Comparison of ENCODE assay signal across 8 cellular contexts in genomic region chr14:74019743-74020142, GRCh38. TPM values are rescaled to one million over a fixed set of nuclear protein-coding genes. Genes with fewer than 3 reads are reported as not detected.
DNase-seq lines count a peak whose midpoint lies in the region; ATAC-seq, FAIRE-seq and TF ChIP-seq lines count a peak whose summit lies in the region.

No MANE protein-coding gene starts in this region.

- H2AFZ ChIP-seq in OCI-LY1 (ENCODE audit: low read length) (peak overlapping the region; percentile 17; the same call in 1 of the 2 replicates), H1 (ENCODE audit: low read length) (peak overlapping the region; percentile 94; the same call in 1 of the 2 replicates)

- H4K5ac ChIP-seq in H1 (ENCODE audit: insufficient read length, low read depth, low read length) = no peak overlapping the region

- H3K9me3 Mint-ChIP-seq in CD4-positive, alpha-beta memory T cell = no peaks in the 10 kb centered on the region
- H3K9me3 Mint-ChIP-seq in naive thymus-derived CD4-positive, alpha-beta T cell = no peaks in the 10 kb centered on the region

- 73% methylated on average over 3 of the region's 3 CpGs; no CpG with 5 or more reads in 1 of the 2 experiments for WGBS in H1 (ENCODE audit: extremely low coverage in 1 of 2, insufficient coverage in 1 of 2, insufficient read length in 1 of 2, insufficient replicate concordance in 2 of 2, low coverage in 1 of 2, low lambda C conversion rate in 2 of 2, missing lambda C conversion rate in 1 of 2), 2 experiments

- no peaks in the 10 kb centered on the region for H3K9me2 ChIP-seq in OCI-LY1 (ENCODE audit: low read depth, low read length)

- in situ Hi-C loops in KBM-7 (cut with MboI; ENCODE audit: low pct_unique_long_range_greater_than_20kb, low sequenced_read_pairs) (no loop called here), GM13976 (cut with MboI; ENCODE audit: low sequenced_read_pairs, unreplicated experiment) (no loop called here)

- peaks cover 8% of the 10 kb centered on the region; the same call in 1 of the 2 replicates for H3K23me2 ChIP-seq in H1 (ENCODE audit: low read depth, low read length)

- no peak for TF ChIP-seq POLR2A in H1 (IDR thresholded peaks at IDR 0.05; ENCODE audit: control extremely low read depth in 1 of 2, low read depth in 2 of 2, low read length in 2 of 2)

- H3K4me2 ChIP-seq in OCI-LY1 (ENCODE audit: low read length) = peak overlapping the region; percentile 67
- peak overlapping the region; percentile 82 to 84 for H3K4me2 ChIP-seq in H1 (ENCODE audit: insufficient read depth in 1 of 2, low read depth in 2 of 2, low read length in 2 of 2)

- TF ChIP-seq CTCF in OCI-LY1 (IDR thresholded peaks at IDR 0.05; ENCODE audit: low read length) (no peak), H1 (IDR thresholded peaks at IDR 0.05; ENCODE audit: control extremely low read depth in 1 of 3, insufficient read depth in 1 of 3, low read depth in 1 of 3, low read length in 3 of 3) (no peak), GM13976 (IDR thresholded peaks at IDR 0.05; ENCODE audit: borderline replicate concordance, control extremely low read depth, extremely low read depth, insufficient read depth, missing control alignments) (no peak)

- H2BK20ac ChIP-seq in H1 (ENCODE audit: low read length) = no peak overlapping the region

- no peak for TF ChIP-seq EP300 in H1 (IDR thresholded peaks at IDR 0.05; ENCODE audit: borderline replicate concordance in 1 of 2, low read depth in 2 of 2, low read length in 2 of 2)

- H2BK120ac ChIP-seq in H1 (replicated peaks; ENCODE audit: low read depth, low read length) = no peak overlapping the region

- H3K27me3 Mint-ChIP-seq in CD4-positive, alpha-beta memory T cell = no peaks in the 10 kb centered on the region
- peaks cover 0 to 3% (median 0%) of the 10 kb centered on the region in 5 donors for H3K27me3 Mint-ChIP-seq in naive thymus-derived CD4-positive, alpha-beta T cell

- H3K56ac ChIP-seq in H1 (replicated peaks; ENCODE audit: insufficient read length, low read depth, low read length) = no peak overlapping the region

- H3F3A ChIP-seq in OCI-LY1 (ENCODE audit: insufficient read depth, low read length) = no peaks in the 10 kb centered on the region

- peak overlapping the region; percentile 92 for H3K27ac ChIP-seq in CD4-positive, alpha-beta memory T cell (ENCODE audit: low read depth, low read length)
- H3K27ac ChIP-seq in OCI-LY1 (ENCODE audit: low read depth, low read length, poor library complexity, severe bottlenecking) (no peak overlapping the region), H1 (ENCODE audit: low read depth, low read length) (no peak overlapping the region)
- peak overlapping the region; percentile 91 for H3K27ac ChIP-seq in naive thymus-derived CD4-positive, alpha-beta T cell (ENCODE audit: low read depth, low read length)

- POLR2A ChIA-PET in CD4-positive, alpha-beta memory T cell (lab: Charles Lee; ENCODE audit: partially characterized antibody) = interaction anchor here (0.9 to 1.8 kb wide), 7 partner anchors 64 to 529 kb away, joined by 4 to 9 read pairs (median 6); partner anchors contain the start of genes ACOT2, ALDH6A1, COQ6 and FAM161B
- POLR2A ChIA-PET in H1 (lab: Charles Lee; ENCODE audit: partially characterized antibody) = interaction anchor here (1.1 kb wide), 1 partner anchor 70 kb away, joined by 3 read pairs; the partner anchor contains the start of genes COQ6 and FAM161B
- POLR2A ChIA-PET in naive thymus-derived CD4-positive, alpha-beta T cell (lab: Charles Lee) = interaction anchor here (0.6 to 2.6 kb wide), 4 partner anchors 70 to 724 kb away, joined by 3 to 9 read pairs (median 4); partner anchors contain the start of genes COQ6, FAM161B and RIOX1

- no peaks in the 10 kb centered on the region for H3K79me1 ChIP-seq in H1 (ENCODE audit: low read depth, low read length)

- H3K4ac ChIP-seq in H1 (replicated peaks; ENCODE audit: insufficient read length, low read depth, low read length) = no peak overlapping the region

- peak overlapping the region in 1 of 2 donors; percentile 94 for H3K4me3 ChIP-seq in CD4-positive, alpha-beta memory T cell (ENCODE audit: low read length in 2 of 2)
- peak overlapping the region; percentile 96 for H3K4me3 ChIP-seq in OCI-LY1 (ENCODE audit: low read depth, low read length, poor library complexity, severe bottlenecking)
- H3K4me3 ChIP-seq in H1 (ENCODE audit: extremely low read depth in 1 of 4, insufficient read depth in 2 of 4, low read depth in 3 of 4, low read length in 4 of 4) = peak overlapping the region; percentile 83 to 94 (median 88)
- H3K4me3 ChIP-seq in naive thymus-derived CD4-positive, alpha-beta T cell (ENCODE audit: low read length) = peak overlapping the region; percentile 79

- no peak overlapping the region for H2BK5ac ChIP-seq in H1 (ENCODE audit: low read depth, low read length)

- H4K8ac ChIP-seq in H1 (ENCODE audit: extremely low read depth, insufficient read depth, low read length) = no peak overlapping the region

- H2BK15ac ChIP-seq in H1 (ENCODE audit: low read length) = no peak overlapping the region

- no peak for ATAC-seq in naive thymus-derived CD4-positive, alpha-beta T cell
- no peak for ATAC-seq in GM19452 (IDR thresholded peaks at IDR 0.05; ENCODE audit: unreplicated experiment)

- no peaks in the 10 kb centered on the region for H3K36me3 ChIP-seq in CD4-positive, alpha-beta memory T cell (ENCODE audit: insufficient read depth, low read length)
- no peaks in the 10 kb centered on the region for H3K36me3 ChIP-seq in OCI-LY1 (ENCODE audit: insufficient read depth, low read length)
- H3K36me3 ChIP-seq in H1 (ENCODE audit: control insufficient read depth in 2 of 4, insufficient read depth in 4 of 4, low read length in 3 of 4) = no peaks in the 10 kb centered on the region
- H3K36me3 ChIP-seq in naive thymus-derived CD4-positive, alpha-beta T cell (ENCODE audit: control insufficient read depth in 2 of 3, insufficient read depth in 3 of 3, low read length in 3 of 3) = peaks cover 0 to 5% (median 0%) of the 10 kb centered on the region in 3 experiments

- no peaks in the 10 kb centered on the region for H3K27me3 ChIP-seq in CD4-positive, alpha-beta memory T cell (ENCODE audit: insufficient read depth, low read length)
- H3K27me3 ChIP-seq in OCI-LY1 (ENCODE audit: insufficient read depth, low read length) (no peaks in the 10 kb centered on the region), H1 (replicated peaks in 1 of 4; ENCODE audit: control insufficient read depth in 3 of 4, extremely low read depth in 1 of 4, insufficient read depth in 3 of 4, low read length in 3 of 4) (no peaks in the 10 kb centered on the region)
- no peaks in the 10 kb centered on the region for H3K27me3 ChIP-seq in naive thymus-derived CD4-positive, alpha-beta T cell (ENCODE audit: control insufficient read depth in 2 of 2, insufficient read depth in 2 of 2, low read length in 2 of 2)

- H4K20me1 ChIP-seq in OCI-LY1 (ENCODE audit: insufficient read depth, low read length) (no peaks in the 10 kb centered on the region), H1 (replicated peaks in 1 of 2; ENCODE audit: control insufficient read depth in 1 of 2, insufficient read depth in 2 of 2, low read length in 2 of 2) (no peaks in the 10 kb centered on the region)

- peak overlapping the region; percentile 89 to 96 (median 93) for H3K4me3 Mint-ChIP-seq in CD4-positive, alpha-beta memory T cell
- peak overlapping the region; percentile 80 to 96 (median 92) for H3K4me3 Mint-ChIP-seq in naive thymus-derived CD4-positive, alpha-beta T cell

- FAIRE-seq in H1 (lab: Jason Lieb, UNC) = no peak

- intact Hi-C loops in CD4-positive, alpha-beta memory T cell (cut with micrococcal nuclease) = loop anchor here (1.0 to 2.0 kb wide), 3 partner anchors 65 to 529 kb away; partner anchors contain the start of genes ALDH6A1, LIN52, RIOX1 and ZNF410
- intact Hi-C loops in naive thymus-derived CD4-positive, alpha-beta T cell (cut with micrococcal nuclease) = loop anchor here (1.0 to 2.0 kb wide), 12 partner anchors 19 to 1642 kb away; partner anchors contain the start of genes ALDH6A1 (in 2 of the 2), COQ6 (in 2 of the 2), FAM161B (in 2 of the 2) and LIN52 (in 2 of the 2)

- no peak for TF ChIP-seq RAD21 in H1 (IDR thresholded peaks at IDR 0.05 in 1 of 2, conservative IDR thresholded peaks at IDR 0.05 in 1 of 2; ENCODE audit: low read depth in 2 of 2, low read length in 2 of 2)

- no peak overlapping the region for H2AK5ac ChIP-seq in H1 (ENCODE audit: low read depth, low read length)

- peak overlapping the region; percentile 94 to 99 (median 98) for H3K27ac Mint-ChIP-seq in CD4-positive, alpha-beta memory T cell
- H3K27ac Mint-ChIP-seq in naive thymus-derived CD4-positive, alpha-beta T cell = peak overlapping the region; percentile 88 to 98 (median 95)

- DNase-seq in CD4-positive, alpha-beta memory T cell = no peak
- DNase-seq in H1 (ENCODE audit: low read depth in 1 of 2, low spot score in 2 of 2) (no peak), KBM-7 (no peak), NCI-H446 (lab: John Stamatoyannopoulos, UW) (no peak), GM13976 (ENCODE audit: low spot score) (no peak)
- DNase-seq in naive thymus-derived CD4-positive, alpha-beta T cell = no peak

- H3K79me2 ChIP-seq in OCI-LY1 (ENCODE audit: insufficient read depth, low read length) (no peaks in the 10 kb centered on the region), H1 (ENCODE audit: control insufficient read depth in 1 of 2, insufficient read depth in 2 of 2, low read length in 2 of 2) (no peaks in the 10 kb centered on the region)

- H2BK12ac ChIP-seq in H1 (ENCODE audit: low read depth, low read length) = no peak overlapping the region

- H3K9ac ChIP-seq in OCI-LY1 (ENCODE audit: low read length) (peak overlapping the region; percentile 52), H1 (replicated peaks in 1 of 4; ENCODE audit: extremely low read depth in 1 of 4, low read depth in 3 of 4, low read length in 3 of 4) (no peak overlapping the region)

- H3K4me1 Mint-ChIP-seq in CD4-positive, alpha-beta memory T cell = peaks cover 6 to 22% (median 11%) of the 10 kb centered on the region in 4 donors
- H3K4me1 Mint-ChIP-seq in naive thymus-derived CD4-positive, alpha-beta T cell = peaks cover 7 to 24% (median 14%) of the 10 kb centered on the region in 7 donors

- H3K36me3 Mint-ChIP-seq in CD4-positive, alpha-beta memory T cell = peaks cover 0 to 5% of the 10 kb centered on the region in 2 donors
- no peaks in the 10 kb centered on the region for H3K36me3 Mint-ChIP-seq in naive thymus-derived CD4-positive, alpha-beta T cell

- H3K4me1 ChIP-seq in CD4-positive, alpha-beta memory T cell (ENCODE audit: insufficient read depth, low read length) = peaks cover 12% of the 10 kb centered on the region
- H3K4me1 ChIP-seq in OCI-LY1 (ENCODE audit: insufficient read depth, low read length, severe bottlenecking) (peaks cover 22% of the 10 kb centered on the region), H1 (replicated peaks in 1 of 4; ENCODE audit: control insufficient read depth in 3 of 4, insufficient read depth in 4 of 4, low read length in 3 of 4) (peaks cover 0 to 2% (median 0%) of the 10 kb centered on the region in 4 experiments; a peak in 1 of 7 replicates)
- H3K4me1 ChIP-seq in naive thymus-derived CD4-positive, alpha-beta T cell (ENCODE audit: control insufficient read depth in 2 of 2, insufficient read depth in 2 of 2, low read length in 2 of 2) = peaks cover 6 to 10% of the 10 kb centered on the region in 2 donors

- H3K18ac ChIP-seq in H1 (ENCODE audit: extremely low read depth, low read length) = no peak overlapping the region

- CTCF ChIA-PET in CD4-positive, alpha-beta memory T cell (lab: Charles Lee; ENCODE audit: partially characterized antibody) = interaction anchor here (1.5 kb wide), 1 partner anchor 11 kb away, joined by 3 read pairs; no protein-coding TSS in a partner anchor
- CTCF ChIA-PET in H1 (lab: Charles Lee; ENCODE audit: partially characterized antibody) = no interaction called here
- CTCF ChIA-PET in naive thymus-derived CD4-positive, alpha-beta T cell (lab: Charles Lee) = no interaction called here

- no peak overlapping the region for H3K14ac ChIP-seq in H1 (ENCODE audit: insufficient read length)

- H4K91ac ChIP-seq in H1 (replicated peaks; ENCODE audit: insufficient read length, low read length) = no peak overlapping the region

- H3K23ac ChIP-seq in H1 (ENCODE audit: insufficient read length) = no peak overlapping the region

- no peaks in the 10 kb centered on the region for H3K9me3 ChIP-seq in CD4-positive, alpha-beta memory T cell (ENCODE audit: control insufficient read depth in 1 of 2, low read length in 2 of 2)
- no peaks in the 10 kb centered on the region for H3K9me3 ChIP-seq in OCI-LY1 (ENCODE audit: low read length)
- H3K9me3 ChIP-seq in H1 (ENCODE audit: insufficient read depth in 2 of 2, low read depth in 1 of 2, low read length in 1 of 2) = no peaks in the 10 kb centered on the region
- no peaks in the 10 kb centered on the region for H3K9me3 ChIP-seq in naive thymus-derived CD4-positive, alpha-beta T cell (ENCODE audit: control insufficient read depth in 2 of 3, low read length in 3 of 3)

RNA-seq across cellular contexts. Expression of gene BBOF1, which starts 0.6 kb away (rescaled TPM):
- 1 to 10 TPM; 2.6 TPM for total RNA-seq in CD4-positive, alpha-beta memory T cell
- polyA plus RNA-seq in CD4-positive, alpha-beta memory T cell = 1 to 10 TPM; 1.8 to 2.4 TPM
- total RNA-seq in H1 (2021; fragmentation: NEBNext Ultra II Directional; extraction: Animal tissue kit (Norgen Biotek cat#: 25700)) = 0.42 and 0.60 TPM in 2 replicates
- polyA plus RNA-seq in H1 (2011; rRNA removed) = 0.13 and 0.26 TPM in 2 replicates
- polyA plus RNA-seq in H1 (2011; cell fraction: cytosol; rRNA removed) = 0.26 TPM
- 0.13 TPM for polyA plus RNA-seq in H1 (2011; cell fraction: nucleus; rRNA removed)
- 0.41 to 0.69 TPM (median 0.55 TPM) in 4 replicates for polyA plus RNA-seq in H1 (2012, experiment 1 of 2)
- 0.18 TPM for polyA plus RNA-seq in H1 (2012, experiment 2 of 2)
- polyA plus RNA-seq in H1 (2013, experiment 1 of 2) = 0.87 TPM
- 0.53 TPM for polyA plus RNA-seq in H1 (2013, experiment 2 of 2)
- polyA minus RNA-seq in H1 (2011; rRNA and poly(A)+ RNA removed) = 0.13 and 0.41 TPM in 2 replicates
- not detected for polyA minus RNA-seq in H1 (2011; cell fraction: cytosol; rRNA and poly(A)+ RNA removed)
- polyA minus RNA-seq in H1 (2011; cell fraction: nucleus; rRNA and poly(A)+ RNA removed) = 1.1 TPM
- 1 to 10 TPM in 4 of 5 experiments, under 1 TPM in 1; 0.80 to 4.0 (median 2.6) TPM for total RNA-seq in naive thymus-derived CD4-positive, alpha-beta T cell
- 1 to 10 TPM; 3.2 to 4.8 TPM for polyA plus RNA-seq in naive thymus-derived CD4-positive, alpha-beta T cell

RNA-seq across cellular contexts. Expression of gene ENTPD5, which starts 0.7 kb away (rescaled TPM):
- 10 to 100 TPM; 15.0 to 16.2 TPM for total RNA-seq in CD4-positive, alpha-beta memory T cell
- 1 to 10 TPM; 2.8 to 4.4 TPM for polyA plus RNA-seq in CD4-positive, alpha-beta memory T cell
- 4.8 and 6.5 TPM in 2 replicates for total RNA-seq in H1 (2021; fragmentation: NEBNext Ultra II Directional; extraction: Animal tissue kit (Norgen Biotek cat#: 25700))
- polyA plus RNA-seq in H1 (2011; rRNA removed) = 3.5 and 5.0 TPM in 2 replicates
- 4.8 TPM for polyA plus RNA-seq in H1 (2011; cell fraction: cytosol; rRNA removed)
- 7.6 TPM for polyA plus RNA-seq in H1 (2011; cell fraction: nucleus; rRNA removed)
- polyA plus RNA-seq in H1 (2012, experiment 1 of 2) = 3.5 to 5.2 TPM (median 4.1 TPM) in 4 replicates
- 0.79 TPM for polyA plus RNA-seq in H1 (2012, experiment 2 of 2)
- 6.1 TPM for polyA plus RNA-seq in H1 (2013, experiment 1 of 2)
- polyA plus RNA-seq in H1 (2013, experiment 2 of 2) = 5.2 TPM
- 5.0 and 7.4 TPM in 2 replicates for polyA minus RNA-seq in H1 (2011; rRNA and poly(A)+ RNA removed)
- 2.1 TPM for polyA minus RNA-seq in H1 (2011; cell fraction: cytosol; rRNA and poly(A)+ RNA removed)
- 6.6 TPM for polyA minus RNA-seq in H1 (2011; cell fraction: nucleus; rRNA and poly(A)+ RNA removed)
- 10 to 100 TPM in 3 of 5 experiments, 1 to 10 TPM in 2; 8.6 to 17.1 (median 11.2) TPM for total RNA-seq in naive thymus-derived CD4-positive, alpha-beta T cell
- polyA plus RNA-seq in naive thymus-derived CD4-positive, alpha-beta T cell = 1 to 10 TPM; 4.2 to 4.8 TPM

Comparison
In these comparisons a context has a peak if more than half of its experiments do, and no peak if none do; other contexts are left out.
1. H3K27ac ChIP-seq: peak in CD4-positive, alpha-beta memory T cell (single experiment) and naive thymus-derived CD4-positive, alpha-beta T cell (single experiment); none in OCI-LY1 (single experiment) and H1 (single experiment).